In genomic region chr7:38820571-38820970, GRCh38 we compare ENCODE assay signal across 27 cellular contexts.
"Had no signal": no experiment of that assay in that cellular context is flagged by ENCODE, and none has a peak within 500 bp of the region (broad histone marks: within the 10 kb centered on the region; RNA-seq: fewer than 3 reads in every experiment).

No MANE protein-coding gene starts in this region.

- H3K4me1 ChIP-seq: testis, thyroid gland, upper lobe of right lung, uterus had no signal

- H3K27ac ChIP-seq: stomach, suprapubic skin, testis, thoracic aorta, thyroid gland, tibial artery, tibial nerve, transverse colon, upper lobe of left lung, upper lobe of right lung, uterus, vagina had no signal

- DNase-seq: stimulated activated CD4-positive, alpha-beta T cell treated with anti-CD3 and anti-CD28 coated beads, Interleukin-2, amount 100 ng/mL, for 48 hours; stimulated activated CD4-positive, alpha-beta T cell treated with anti-CD3 and anti-CD28 coated beads, Interleukin-4, amount 100 ng/mL, for 1 hour; stimulated activated CD4-positive, alpha-beta T cell treated with anti-CD3 and anti-CD28 coated beads, Interleukin-4, amount 100 ng/mL, for 24 hours; stimulated activated CD4-positive, alpha-beta T cell treated with anti-CD3 and anti-CD28 coated beads, Interleukin-4, amount 100 ng/mL, for 4 hours; stimulated activated CD8-positive, alpha-beta memory T cell treated with anti-CD3 and anti-CD28 coated beads, Interleukin-4, amount 100 ng/mL, for 48 hours; stimulated activated naive B cell treated with anti-CD40 and anti-IgM and Interleukin-4, amounts not matched to agents 10 μg/mL and 1 μg/mL and 100 μg/mL, for 72 hours; stimulated activated naive CD4-positive, alpha-beta T cell; stimulated activated naive CD4-positive, alpha-beta T cell treated with Interleukin-2 at 50 U/mL for 16 hours; stimulated activated naive CD8-positive, alpha-beta T cell treated with anti-CD3 and anti-CD28 coated beads, Interleukin-15, amount 100 ng/mL, for 72 hours; stimulated activated naive CD8-positive, alpha-beta T cell treated with anti-CD3 and anti-CD28 coated beads, Interleukin-15, Interleukin-2, amounts not matched to agents 100 U/mL and 50 U/mL, for 24 hours; stomach; substantia nigra; testis; thyroid gland; tibial artery; transverse colon; trophoblast cell; upper lobe of left lung; upper lobe of right lung; uterus had no signal

- FAIRE-seq: urothelium cell line had no signal

- H3K9me3 ChIP-seq: suprapubic skin, testis, thoracic aorta, thyroid gland, upper lobe of right lung had no signal

- H3K27me3 ChIP-seq: stomach, suprapubic skin, testis, thyroid gland, tibial artery, tibial nerve, transverse colon, upper lobe of left lung, upper lobe of right lung, uterus, vagina had no signal

- H3K4me3 ChIP-seq: stomach, suprapubic skin, testis, thoracic aorta, thyroid gland, tibial artery, tibial nerve, transverse colon, upper lobe of left lung, upper lobe of right lung, uterus, vagina had no signal

- ATAC-seq: stimulated activated effector memory CD8-positive, alpha-beta T cell treated with anti-CD3 and anti-CD28 coated beads, Interleukin-12 subunit alpha, Interleukin-12 subunit beta, amount 100 ng/mL, for 72 hours; stimulated activated memory B cell treated with anti-CD40 and anti-IgM and Interleukin-4, amounts not matched to agents 10 μg/mL and 1 μg/mL and 100 μg/mL, for 72 hours; stimulated activated naive B cell treated with anti-CD40 and anti-IgM and Interleukin-4, amounts not matched to agents 10 μg/mL and 1 μg/mL and 100 μg/mL, for 72 hours; stimulated activated naive CD8-positive, alpha-beta T cell treated with anti-CD3 and anti-CD28 coated beads, Interleukin-15, amount 100 ng/mL, for 72 hours; stimulated activated naive CD8-positive, alpha-beta T cell treated with anti-CD3 and anti-CD28 coated beads, Interleukin-15, Interleukin-2, amounts not matched to agents 100 U/mL and 50 U/mL, for 24 hours; upper lobe of right lung had no signal

- H3K36me3 ChIP-seq: uterus had no signal
